1 cellular context compared by ENCODE assay signal in the genomic region with DNA sequence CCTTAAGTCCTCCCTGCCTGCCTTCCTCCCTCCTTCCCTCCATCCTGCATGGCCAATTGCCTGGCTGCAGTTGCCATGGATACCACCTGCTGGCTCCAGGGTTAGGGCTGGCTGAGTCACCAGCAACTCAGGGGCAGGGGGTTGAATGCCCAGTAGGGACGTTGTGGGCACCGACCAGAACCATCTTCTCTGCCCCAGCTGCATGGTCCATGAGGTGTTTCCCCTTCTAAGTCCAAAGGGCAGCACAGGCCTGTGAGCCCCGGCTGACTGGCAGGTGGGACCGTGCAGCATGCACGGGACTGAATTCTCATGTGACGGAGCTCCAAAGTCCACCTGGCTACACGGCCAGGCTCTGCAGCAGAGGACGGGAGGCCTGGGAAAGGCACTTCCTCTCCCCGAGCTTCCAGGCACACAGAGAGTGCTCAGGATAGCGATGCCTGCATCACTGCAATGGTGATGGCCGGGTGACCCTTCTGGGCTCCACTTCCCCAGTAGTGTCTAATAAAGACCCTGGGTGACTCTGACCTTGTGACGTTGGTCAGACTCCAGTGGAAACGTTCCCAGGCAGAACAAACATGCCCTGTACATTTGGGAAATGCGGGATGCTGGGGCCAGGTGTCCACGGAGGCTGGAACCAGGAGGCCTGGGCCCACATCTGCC.
TF ChIP-seq lines count a peak whose summit lies in the region.

No MANE protein-coding gene starts in this region.

TF ChIP-seq in HepG2, 621 proteins besides CTCF, POLR2A, EP300 and RAD21 (continued from another document and continues in another):
- TF ChIP-seq ZNF639 (CRISPR knock-in tag; conservative IDR thresholded peaks at IDR 0.05) (0 out of 2 replicates have a peak, but pooled peaks have one; percentile 68), PPARG (CRISPR knock-in tag; conservative IDR thresholded peaks at IDR 0.05) (peak; percentile 83), ZNF138 (CRISPR knock-in tag; IDR thresholded peaks at IDR 0.05; ENCODE audit: low read depth) (peak; percentile 96), ZNF101 (CRISPR knock-in tag; IDR thresholded peaks at IDR 0.05; ENCODE audit: borderline replicate concordance, low read depth) (0 out of 2 replicates have a peak, but pooled peaks have one; percentile 83), THYN1 (CRISPR knock-in tag; IDR thresholded peaks at IDR 0.05; ENCODE audit: borderline replicate concordance, low read depth) (no peak), PHF21A (CRISPR knock-in tag; IDR thresholded peaks at IDR 0.05) (peak; percentile 96), ZNF558 (CRISPR knock-in tag; IDR thresholded peaks at IDR 0.05; ENCODE audit: borderline replicate concordance) (peak; percentile 92; the same call in 1 of the 2 replicates), ZNF382 (CRISPR knock-in tag; IDR thresholded peaks at IDR 0.05; ENCODE audit: borderline replicate concordance) (no peak), SETDB1 (CRISPR knock-in tag; IDR thresholded peaks at IDR 0.05; ENCODE audit: borderline replicate concordance) (no peak), ZBTB1 (CRISPR knock-in tag; IDR thresholded peaks at IDR 0.05; ENCODE audit: borderline replicate concordance) (no peak), ZNF430 (CRISPR knock-in tag; IDR thresholded peaks at IDR 0.05) (peak; percentile 99), ZBTB7B (CRISPR knock-in tag; IDR thresholded peaks at IDR 0.05) (peak; percentile 94), RERE (CRISPR knock-in tag; IDR thresholded peaks at IDR 0.05; ENCODE audit: low read depth) (peak; percentile 78), CHD4 (IDR thresholded peaks at IDR 0.05; ENCODE audit: borderline replicate concordance, low read length) (no peak), ZNF7 (CRISPR knock-in tag; IDR thresholded peaks at IDR 0.05) (no peak), THRA (CRISPR knock-in tag; IDR thresholded peaks at IDR 0.05; ENCODE audit: borderline replicate concordance) (peak; percentile 90), ZNF136 (CRISPR knock-in tag; IDR thresholded peaks at IDR 0.05; ENCODE audit: low read depth) (no peak), ATF3 (CRISPR knock-in tag; IDR thresholded peaks at IDR 0.05) (peak; percentile 31; the same call in 1 of the 2 replicates), NR2C2 (CRISPR knock-in tag; IDR thresholded peaks at IDR 0.05; ENCODE audit: borderline replicate concordance) (peak; percentile 84), KLF12 (CRISPR knock-in tag; IDR thresholded peaks at IDR 0.05; ENCODE audit: borderline replicate concordance) (no peak), NFKB2 (CRISPR knock-in tag; IDR thresholded peaks at IDR 0.05; ENCODE audit: borderline replicate concordance) (peak; percentile 99), ZNF567 (CRISPR knock-in tag; IDR thresholded peaks at IDR 0.05; ENCODE audit: borderline replicate concordance) (no peak), GLI4 (CRISPR knock-in tag; IDR thresholded peaks at IDR 0.05; ENCODE audit: borderline replicate concordance) (no peak), MBNL3 (CRISPR knock-in tag; conservative IDR thresholded peaks at IDR 0.05) (no peak), ZBTB3 (CRISPR knock-in tag; IDR thresholded peaks at IDR 0.05; ENCODE audit: borderline replicate concordance, low read depth) (peak; percentile 27; the same call in 1 of the 2 replicates), ZNF30 (CRISPR knock-in tag; IDR thresholded peaks at IDR 0.05) (no peak), ZNF468 (CRISPR knock-in tag; IDR thresholded peaks at IDR 0.05) (no peak), TBX2 (CRISPR knock-in tag; IDR thresholded peaks at IDR 0.05; ENCODE audit: borderline replicate concordance) (peak; percentile 98), KDM5B (CRISPR knock-in tag; IDR thresholded peaks at IDR 0.05; ENCODE audit: borderline replicate concordance) (peak; percentile 98), NFATC3 (CRISPR knock-in tag; IDR thresholded peaks at IDR 0.05) (peak; percentile 93), POGZ (CRISPR knock-in tag; IDR thresholded peaks at IDR 0.05) (no peak), ZNF672 (CRISPR knock-in tag; IDR thresholded peaks at IDR 0.05) (0 out of 2 replicates have a peak, but pooled peaks have one; percentile 61), PHF8 (CRISPR knock-in tag; IDR thresholded peaks at IDR 0.05) (peak; percentile 59), RORA (CRISPR knock-in tag; IDR thresholded peaks at IDR 0.05) (no peak), ZFP41 (CRISPR knock-in tag; IDR thresholded peaks at IDR 0.05; ENCODE audit: borderline replicate concordance) (peak; percentile 54; the same call in 1 of the 2 replicates), ATF1 (CRISPR knock-in tag; IDR thresholded peaks at IDR 0.05) (no peak), SOX13 (IDR thresholded peaks at IDR 0.05) (no peak), SOX13 (CRISPR knock-in tag; conservative IDR thresholded peaks at IDR 0.05 in 1 of 2, IDR thresholded peaks at IDR 0.05 in 1 of 2) (peak in 1 of 2 experiments; percentile 88; a peak in 2 of 4 replicates), MAF1 (CRISPR knock-in tag; IDR thresholded peaks at IDR 0.05; ENCODE audit: borderline replicate concordance) (peak; percentile 61; the same call in 1 of the 2 replicates), HOXA5 (CRISPR knock-in tag; IDR thresholded peaks at IDR 0.05) (peak; percentile 93), PHF5A (CRISPR knock-in tag; IDR thresholded peaks at IDR 0.05; ENCODE audit: low read depth, unreplicated experiment) (peak; percentile 64), HIVEP1 (CRISPR knock-in tag; IDR thresholded peaks at IDR 0.05) (peak; percentile 98)
- TF ChIP-seq, protein P1, sequence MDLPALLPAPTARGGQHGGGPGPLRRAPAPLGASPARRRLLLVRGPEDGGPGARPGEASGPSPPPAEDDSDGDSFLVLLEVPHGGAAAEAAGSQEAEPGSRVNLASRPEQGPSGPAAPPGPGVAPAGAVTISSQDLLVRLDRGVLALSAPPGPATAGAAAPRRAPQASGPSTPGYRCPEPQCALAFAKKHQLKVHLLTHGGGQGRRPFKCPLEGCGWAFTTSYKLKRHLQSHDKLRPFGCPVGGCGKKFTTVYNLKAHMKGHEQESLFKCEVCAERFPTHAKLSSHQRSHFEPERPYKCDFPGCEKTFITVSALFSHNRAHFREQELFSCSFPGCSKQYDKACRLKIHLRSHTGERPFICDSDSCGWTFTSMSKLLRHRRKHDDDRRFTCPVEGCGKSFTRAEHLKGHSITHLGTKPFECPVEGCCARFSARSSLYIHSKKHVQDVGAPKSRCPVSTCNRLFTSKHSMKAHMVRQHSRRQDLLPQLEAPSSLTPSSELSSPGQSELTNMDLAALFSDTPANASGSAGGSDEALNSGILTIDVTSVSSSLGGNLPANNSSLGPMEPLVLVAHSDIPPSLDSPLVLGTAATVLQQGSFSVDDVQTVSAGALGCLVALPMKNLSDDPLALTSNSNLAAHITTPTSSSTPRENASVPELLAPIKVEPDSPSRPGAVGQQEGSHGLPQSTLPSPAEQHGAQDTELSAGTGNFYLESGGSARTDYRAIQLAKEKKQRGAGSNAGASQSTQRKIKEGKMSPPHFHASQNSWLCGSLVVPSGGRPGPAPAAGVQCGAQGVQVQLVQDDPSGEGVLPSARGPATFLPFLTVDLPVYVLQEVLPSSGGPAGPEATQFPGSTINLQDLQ (CRISPR knock-in tag; IDR thresholded peaks at IDR 0.05), result peak; percentile 95
- TF ChIP-seq, protein P2, sequence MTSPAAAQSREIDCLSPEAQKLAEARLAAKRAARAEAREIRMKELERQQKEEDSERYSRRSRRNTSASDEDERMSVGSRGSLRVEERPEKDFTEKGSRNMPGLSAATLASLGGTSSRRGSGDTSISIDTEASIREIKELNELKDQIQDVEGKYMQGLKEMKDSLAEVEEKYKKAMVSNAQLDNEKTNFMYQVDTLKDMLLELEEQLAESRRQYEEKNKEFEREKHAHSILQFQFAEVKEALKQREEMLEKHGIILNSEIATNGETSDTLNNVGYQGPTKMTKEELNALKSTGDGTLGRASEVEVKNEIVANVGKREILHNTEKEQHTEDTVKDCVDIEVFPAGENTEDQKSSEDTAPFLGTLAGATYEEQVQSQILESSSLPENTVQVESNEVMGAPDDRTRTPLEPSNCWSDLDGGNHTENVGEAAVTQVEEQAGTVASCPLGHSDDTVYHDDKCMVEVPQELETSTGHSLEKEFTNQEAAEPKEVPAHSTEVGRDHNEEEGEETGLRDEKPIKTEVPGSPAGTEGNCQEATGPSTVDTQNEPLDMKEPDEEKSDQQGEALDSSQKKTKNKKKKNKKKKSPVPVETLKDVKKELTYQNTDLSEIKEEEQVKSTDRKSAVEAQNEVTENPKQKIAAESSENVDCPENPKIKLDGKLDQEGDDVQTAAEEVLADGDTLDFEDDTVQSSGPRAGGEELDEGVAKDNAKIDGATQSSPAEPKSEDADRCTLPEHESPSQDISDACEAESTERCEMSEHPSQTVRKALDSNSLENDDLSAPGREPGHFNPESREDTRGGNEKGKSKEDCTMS (CRISPR knock-in tag; conservative IDR thresholded peaks at IDR 0.05), result 0 out of 2 replicates have a peak, but pooled peaks have one; percentile 47
- TF ChIP-seq, protein P3, sequence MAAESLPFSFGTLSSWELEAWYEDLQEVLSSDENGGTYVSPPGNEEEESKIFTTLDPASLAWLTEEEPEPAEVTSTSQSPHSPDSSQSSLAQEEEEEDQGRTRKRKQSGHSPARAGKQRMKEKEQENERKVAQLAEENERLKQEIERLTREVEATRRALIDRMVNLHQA (CRISPR knock-in tag; IDR thresholded peaks at IDR 0.05), result no peak
